In the genomic region with DNA sequence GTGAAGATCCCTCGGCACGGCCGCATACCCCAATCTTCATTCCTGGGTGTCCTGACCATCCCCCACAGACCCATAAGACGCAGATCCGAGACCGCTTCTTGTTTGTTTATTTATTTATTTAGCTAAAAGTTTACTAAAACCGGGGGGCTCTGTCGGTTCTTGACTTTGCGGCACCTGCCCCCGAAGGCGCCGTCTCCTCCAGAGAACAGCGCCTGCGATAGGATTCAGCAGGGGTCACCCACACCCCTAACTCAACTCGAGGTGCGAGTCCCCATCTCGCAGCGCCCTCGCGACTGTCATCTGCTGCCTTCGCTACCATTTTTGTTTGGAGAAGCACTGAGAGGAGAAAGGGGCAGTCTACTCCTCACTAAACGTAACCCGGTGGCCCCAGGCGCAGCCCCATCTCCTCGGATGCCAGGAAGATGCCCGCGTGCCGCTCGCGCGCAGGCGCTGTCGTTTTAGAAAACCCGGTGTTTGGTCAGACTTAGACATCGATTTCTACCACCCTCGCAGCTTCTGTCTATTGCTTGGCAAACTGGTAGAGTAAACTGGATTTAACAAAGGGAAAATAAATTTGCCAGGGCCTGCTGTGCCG, we compare ENCODE assay signal across 8 cellular contexts. TPM values are rescaled to one million over a fixed set of nuclear protein-coding genes. Genes with fewer than 3 reads are reported as not detected.
DNase-seq lines count a peak whose midpoint lies in the region; ATAC-seq and TF ChIP-seq lines count a peak whose summit lies in the region.

No MANE protein-coding gene starts in this region.

- DNase-seq in NCI-H1436 (lab: John Stamatoyannopoulos, UW), result peak; percentile 23
- DNase-seq in NCI-H1436 treated with DMSO at 0.1 percent for 48 hours (lab: John Stamatoyannopoulos, UW), result no peak
- DNase-seq in activated CD4-positive, alpha-beta T cell treated with anti-CD3 and anti-CD28 coated beads, Interleukin-2, amount 50 U/mL, for 48 hours, result peak; percentile 28 to 43
- DNase-seq in fibroblast of the aortic adventitia (ENCODE audit: low read depth), result no peak
- no peak for DNase-seq in NCI-H510A (lab: John Stamatoyannopoulos, UW)
- no peak for DNase-seq in GM10248 (ENCODE audit: extremely low spot score)

- peaks cover 32% of the 10 kb centered on the region for H3K27me3 ChIP-seq in skeletal muscle satellite cell (ENCODE audit: control insufficient read depth, insufficient read depth, low read length)

- peaks cover 3% of the 10 kb centered on the region for H3K4me1 ChIP-seq in skeletal muscle satellite cell (ENCODE audit: control insufficient read depth, insufficient read depth, low read length)

- no peak for TF ChIP-seq CTCF in fibroblast of the aortic adventitia (IDR thresholded peaks at IDR 0.05; ENCODE audit: insufficient read depth, low read length)
- TF ChIP-seq CTCF in GM10248 (IDR thresholded peaks at IDR 0.05; ENCODE audit: control extremely low read depth, extremely low read depth, low read depth, missing control alignments), result no peak

- H3K4me3 ChIP-seq in fibroblast of the aortic adventitia (ENCODE audit: low read depth, low read length) (peak overlapping the region; percentile 62), skeletal muscle satellite cell (ENCODE audit: low read length) (peak overlapping the region; percentile 65)

- peak; percentile 19 for ATAC-seq in HG03066 (IDR thresholded peaks at IDR 0.05; ENCODE audit: low read depth, unreplicated experiment)

- CTCF ChIA-PET in GM10248 (lab: Yijun Ruan, JAX), result interaction anchor here (0.6 to 2.4 kb wide), 13 partner anchors 8 to 426 kb away, joined by 3 to 11 read pairs (median 4); no protein-coding TSS in a partner anchor

- H3K9me3 ChIP-seq in skeletal muscle satellite cell (replicated peaks; ENCODE audit: low read length), result no peaks in the 10 kb centered on the region

- no peaks in the 10 kb centered on the region for H3K36me3 ChIP-seq in skeletal muscle satellite cell (ENCODE audit: insufficient read depth, low read length)

- POLR2A ChIA-PET in GM10248 (lab: Yijun Ruan, JAX), result no interaction called here

- peak overlapping the region; percentile 41 for H3K9ac ChIP-seq in skeletal muscle satellite cell (ENCODE audit: low read depth, low read length)

- H3K4me2 ChIP-seq in skeletal muscle satellite cell (ENCODE audit: low read length), result peak overlapping the region; percentile 89

RNA-seq across cellular contexts. Expression of gene GPR101, which starts 18.9 kb away (rescaled TPM):
- not detected in 2 replicates for total RNA-seq in fibroblast of the aortic adventitia (ENCODE audit: low replicate concordance)
- not detected in 2 replicates for total RNA-seq in skeletal muscle satellite cell (2012; rRNA removed)

Comparison
In these comparisons a context has a peak if more than half of its experiments do, and no peak if none do; other contexts are left out.
1. DNase-seq: peak in NCI-H1436 (single experiment) and activated CD4-positive, alpha-beta T cell treated with anti-CD3 and anti-CD28 coated beads, Interleukin-2, amount 50 U/mL, for 48 hours (2 of 2); none in NCI-H1436 treated with DMSO at 0.1 percent for 48 hours (single experiment), fibroblast of the aortic adventitia (single experiment), NCI-H510A (single experiment) and GM10248 (single experiment).